In the genomic region with DNA sequence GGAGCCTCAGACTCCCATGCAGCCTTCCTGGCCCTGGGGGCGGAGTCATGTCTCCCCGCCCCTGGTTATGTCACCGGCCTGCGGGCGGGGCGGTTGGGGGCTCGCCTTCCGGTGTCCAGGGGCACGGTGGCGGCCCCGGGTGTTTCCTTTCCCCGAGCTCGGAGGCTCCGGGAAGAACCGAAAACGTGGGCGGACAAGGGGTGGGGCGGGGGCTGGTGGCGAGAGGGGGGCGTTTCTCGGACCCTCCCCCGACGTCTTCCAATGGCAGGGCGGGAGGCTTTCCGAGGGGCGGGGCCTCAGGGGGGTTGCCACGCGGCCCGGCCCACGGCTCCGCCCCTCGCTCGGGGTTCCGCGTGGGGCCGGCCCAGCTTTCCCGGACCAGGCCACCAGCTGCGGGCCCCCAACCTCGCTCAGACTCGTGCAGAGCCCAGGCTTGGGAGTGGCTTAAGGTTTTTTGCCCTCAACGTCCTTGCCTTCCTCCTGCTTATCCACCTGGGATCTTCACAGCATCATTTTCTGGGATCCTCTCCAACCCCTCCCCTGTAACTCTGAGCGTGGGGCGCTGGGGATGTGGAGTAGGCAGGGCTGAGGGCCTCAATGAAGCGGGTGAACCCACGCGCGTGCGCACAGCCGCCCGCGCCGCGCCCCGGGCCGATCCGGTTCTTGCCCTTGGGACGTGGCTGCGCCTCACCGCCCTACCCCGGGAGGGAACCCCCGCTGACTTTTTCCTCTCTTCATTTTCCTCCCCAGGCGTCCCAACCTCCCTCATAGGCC, we compare ENCODE assay signal across 8 cellular contexts. TPM values are rescaled to one million over a fixed set of nuclear protein-coding genes. Genes with fewer than 3 reads are reported as not detected.
DNase-seq lines count a peak whose midpoint lies in the region; ATAC-seq and TF ChIP-seq lines count a peak whose summit lies in the region.

No MANE protein-coding gene starts in this region.

- H3K36me3 ChIP-seq in A673 (ENCODE audit: insufficient read depth, low read length, poor library complexity, severe bottlenecking) (no peaks in the 10 kb centered on the region), transverse colon (no peaks in the 10 kb centered on the region)
- H3K36me3 ChIP-seq in naive thymus-derived CD4-positive, alpha-beta T cell (ENCODE audit: control insufficient read depth in 2 of 3, insufficient read depth in 3 of 3, low read length in 3 of 3): no peaks in the 10 kb centered on the region

- H3K4me1 ChIP-seq in A673 (ENCODE audit: insufficient read depth, low read length, poor library complexity, severe bottlenecking): peaks cover 13% of the 10 kb centered on the region
- peaks cover 20 to 36% of the 10 kb centered on the region in 2 donors for H3K4me1 ChIP-seq in naive thymus-derived CD4-positive, alpha-beta T cell (ENCODE audit: control insufficient read depth in 2 of 2, insufficient read depth in 2 of 2, low read length in 2 of 2)
- peaks cover 18 to 43% (median 24%) of the 10 kb centered on the region in 4 donors for H3K4me1 ChIP-seq in transverse colon

- no TSS peak for BruUV-seq in A673 (replicated peaks; lab: Mats Ljungman, UMichigan)

- in situ Hi-C loops in GM13977 (cut with MboI; ENCODE audit: low pct_unique_long_range_greater_than_20kb, low sequenced_read_pairs, unreplicated experiment): no loop called here
- in situ Hi-C loops in transverse colon (cut with MboI; ENCODE audit: low pct_ligation_motif_present in 1 of 4, low pct_unique_long_range_greater_than_20kb in 1 of 4, low sequenced_read_pairs in 3 of 4): no loop called here

- peaks cover 10% of the 10 kb centered on the region for H3K9me3 Mint-ChIP-seq in activated B cell treated with CpG ODN at 0.5 μM for 24 hours
- H3K9me3 Mint-ChIP-seq in naive thymus-derived CD4-positive, alpha-beta T cell: peaks cover 0 to 30% (median 10%) of the 10 kb centered on the region in 11 donors

- H3K27ac Mint-ChIP-seq in activated B cell treated with CpG ODN at 0.5 μM for 24 hours: no peak overlapping the region
- H3K27ac Mint-ChIP-seq in naive thymus-derived CD4-positive, alpha-beta T cell: no peak overlapping the region

- TF ChIP-seq EP300 in transverse colon (IDR thresholded peaks at IDR 0.05; ENCODE audit: low read depth): no peak

- H3K4me3 ChIP-seq in A673 (ENCODE audit: low read depth, low read length, poor library complexity, severe bottlenecking): peak overlapping the region; percentile 66
- H3K4me3 ChIP-seq in naive thymus-derived CD4-positive, alpha-beta T cell (ENCODE audit: low read length): peak overlapping the region; percentile 36
- peak overlapping the region; percentile 26 to 60 (median 36) for H3K4me3 ChIP-seq in transverse colon

- POLR2A ChIA-PET in A673 (lab: Charles Lee; ENCODE audit: low non-redundant PET) (no interaction called here), activated B cell treated with CpG ODN at 0.5 μM for 24 hours (lab: Charles Lee) (interaction anchor here (0.6 to 1.0 kb wide), 2 partner anchors 538 to 579 kb away, joined by 4 to 6 read pairs; no protein-coding TSS in a partner anchor)
- POLR2A ChIA-PET in naive thymus-derived CD4-positive, alpha-beta T cell (lab: Charles Lee): no interaction called here

- 0 to 3% methylated on average over 8 to 51 of the region's 62 CpGs for WGBS in transverse colon (ENCODE audit: low coverage in 1 of 2), 2 donors

- H3K4me1 Mint-ChIP-seq in activated B cell treated with CpG ODN at 0.5 μM for 24 hours: peaks cover 38% of the 10 kb centered on the region
- H3K4me1 Mint-ChIP-seq in naive thymus-derived CD4-positive, alpha-beta T cell: peaks cover 27 to 52% (median 44%) of the 10 kb centered on the region in 7 donors

- peaks cover 57% of the 10 kb centered on the region for H3K27me3 Mint-ChIP-seq in activated B cell treated with CpG ODN at 0.5 μM for 24 hours
- H3K27me3 Mint-ChIP-seq in naive thymus-derived CD4-positive, alpha-beta T cell: peaks cover 68 to 82% (median 70%) of the 10 kb centered on the region in 5 donors

- H3K36me3 Mint-ChIP-seq in activated B cell treated with CpG ODN at 0.5 μM for 24 hours (ENCODE audit: low read depth): peaks cover 3% of the 10 kb centered on the region
- H3K36me3 Mint-ChIP-seq in naive thymus-derived CD4-positive, alpha-beta T cell: peaks cover 0 to 11% (median 6%) of the 10 kb centered on the region in 5 donors

- peak overlapping the region; percentile 78 for H3K4me3 Mint-ChIP-seq in activated B cell treated with CpG ODN at 0.5 μM for 24 hours
- peak overlapping the region; percentile 32 to 87 (median 80) for H3K4me3 Mint-ChIP-seq in naive thymus-derived CD4-positive, alpha-beta T cell

- TF ChIP-seq CTCF in A673 (conservative IDR thresholded peaks at IDR 0.05; ENCODE audit: low read depth, low read length) (no peak), GM13977 (IDR thresholded peaks at IDR 0.05; ENCODE audit: extremely low read depth, insufficient read depth, missing control alignments) (no peak), activated B cell treated with CpG ODN at 0.5 μM for 24 hours (IDR thresholded peaks at IDR 0.05) (no peak), transverse colon (IDR thresholded peaks at IDR 0.05) (no peak)

- TF ChIP-seq POLR2A in transverse colon (IDR thresholded peaks at IDR 0.05): no peak

- CTCF ChIA-PET in A673 (lab: Charles Lee): interaction anchor here (2.6 kb wide), 1 partner anchor 538 kb away, joined by 20 read pairs; no protein-coding TSS in a partner anchor
- CTCF ChIA-PET in activated B cell treated with CpG ODN at 0.5 μM for 24 hours (lab: Charles Lee): interaction anchor here (2.1 kb wide), 1 partner anchor 539 kb away, joined by 5 read pairs; no protein-coding TSS in a partner anchor
- CTCF ChIA-PET in naive thymus-derived CD4-positive, alpha-beta T cell (lab: Charles Lee): interaction anchor here (0.6 to 1.0 kb wide), 3 partner anchors 8 to 437 kb away, joined by 3 to 4 read pairs (median 3); no protein-coding TSS in a partner anchor

- H3K9me3 ChIP-seq in A673 (ENCODE audit: low read depth, low read length, poor library complexity, severe bottlenecking) (no peaks in the 10 kb centered on the region), transverse colon (no peaks in the 10 kb centered on the region)
- peaks cover 0 to 6% (median 0%) of the 10 kb centered on the region in 3 experiments for H3K9me3 ChIP-seq in naive thymus-derived CD4-positive, alpha-beta T cell (ENCODE audit: control insufficient read depth in 2 of 3, low read length in 3 of 3)

- DNase-seq in A673 (ENCODE audit: low spot score): peak; percentile 96
- DNase-seq in GM13977 (ENCODE audit: low spot score): peak; percentile 96
- DNase-seq in NCI-H2081 treated with DMSO at 0.1 percent for 48 hours (lab: John Stamatoyannopoulos, UW): peak; percentile 51
- peak; percentile 36 for DNase-seq in activated B cell treated with CpG ODN at 0.5 μM for 24 hours
- peak in 3 of 9 donors; percentile 18 to 71 (median 23) for DNase-seq in naive thymus-derived CD4-positive, alpha-beta T cell
- peak; percentile 66 for DNase-seq in transverse colon

- ATAC-seq in HG02885 (IDR thresholded peaks at IDR 0.05; ENCODE audit: poor library complexity, unreplicated experiment): peak; percentile 66
- peak; percentile 65 for ATAC-seq in activated B cell treated with CpG ODN at 0.5 μM for 24 hours (ENCODE audit: low read depth)
- peak; percentile 78 for ATAC-seq in esophagus mucosa
- ATAC-seq in naive thymus-derived CD4-positive, alpha-beta T cell: peak; percentile 66

- H3K27ac ChIP-seq in A673 (ENCODE audit: low read depth, low read length, poor library complexity, severe bottlenecking): peak overlapping the region; percentile 90
- H3K27ac ChIP-seq in naive thymus-derived CD4-positive, alpha-beta T cell (ENCODE audit: low read depth, low read length): no peak overlapping the region
- H3K27ac ChIP-seq in transverse colon: peak overlapping the region; percentile 14 to 60 (median 34)

- H3K27me3 ChIP-seq in A673 (replicated peaks; ENCODE audit: insufficient read depth, low read depth, low read length, poor library complexity) (no peaks in the 10 kb centered on the region), transverse colon (peaks cover 98% of the 10 kb centered on the region)
- H3K27me3 ChIP-seq in naive thymus-derived CD4-positive, alpha-beta T cell (ENCODE audit: control insufficient read depth in 2 of 2, insufficient read depth in 2 of 2, low read length in 2 of 2): peaks cover 43 to 45% of the 10 kb centered on the region in 2 donors

- intact Hi-C loops in A673 (cut with micrococcal nuclease; ENCODE audit: unreplicated experiment) (no loop called here), activated B cell treated with CpG ODN at 0.5 μM for 24 hours (cut with micrococcal nuclease) (loop anchor here (2.0 to 10.0 kb wide), 2 partner anchors 538 to 1234 kb away; partner anchors contain the start of gene CDYL), transverse colon (cut with DNase I; ENCODE audit: low total_unique reads) (loop anchor here (5.0 kb wide), 1 partner anchor 1373 kb away; no protein-coding TSS in a partner anchor)
- intact Hi-C loops in naive thymus-derived CD4-positive, alpha-beta T cell (cut with micrococcal nuclease): loop anchor here (1.0 to 10.0 kb wide), 12 partner anchors 11 to 1716 kb away; partner anchors contain the start of genes FARS2 (in 2 of the 2), BMP6 (in 1 of the 2), CDYL (in 1 of the 2) and DSP (in 1 of the 2)

RNA-seq across cellular contexts. Expression of gene NRN1, which starts 2.1 kb away (rescaled TPM):
- 37.0 and 46.1 TPM in 2 replicates for total RNA-seq in A673 (2021)
- 0.12 TPM in 1 of 2 replicates, not detected in the other for total RNA-seq in activated B cell treated with CpG ODN at 0.5 μM for 24 hours
- 1.6 TPM for total RNA-seq in esophagus mucosa
- 1 to 10 TPM in 2 of 5 experiments, under 1 TPM in 2, not detected in 1; 0.19 to 9.1 (median 0.70) TPM for total RNA-seq in naive thymus-derived CD4-positive, alpha-beta T cell
- polyA plus RNA-seq in naive thymus-derived CD4-positive, alpha-beta T cell: under 1 TPM in 1 of 2 donors, not detected in 1; 0.34 TPM
- 1 to 10 TPM in 2 of 4 donors, not detected in 2; 1.2 to 2.5 TPM for total RNA-seq in transverse colon
